ENCODE assay signal across 8 cellular contexts in the genomic region with DNA sequence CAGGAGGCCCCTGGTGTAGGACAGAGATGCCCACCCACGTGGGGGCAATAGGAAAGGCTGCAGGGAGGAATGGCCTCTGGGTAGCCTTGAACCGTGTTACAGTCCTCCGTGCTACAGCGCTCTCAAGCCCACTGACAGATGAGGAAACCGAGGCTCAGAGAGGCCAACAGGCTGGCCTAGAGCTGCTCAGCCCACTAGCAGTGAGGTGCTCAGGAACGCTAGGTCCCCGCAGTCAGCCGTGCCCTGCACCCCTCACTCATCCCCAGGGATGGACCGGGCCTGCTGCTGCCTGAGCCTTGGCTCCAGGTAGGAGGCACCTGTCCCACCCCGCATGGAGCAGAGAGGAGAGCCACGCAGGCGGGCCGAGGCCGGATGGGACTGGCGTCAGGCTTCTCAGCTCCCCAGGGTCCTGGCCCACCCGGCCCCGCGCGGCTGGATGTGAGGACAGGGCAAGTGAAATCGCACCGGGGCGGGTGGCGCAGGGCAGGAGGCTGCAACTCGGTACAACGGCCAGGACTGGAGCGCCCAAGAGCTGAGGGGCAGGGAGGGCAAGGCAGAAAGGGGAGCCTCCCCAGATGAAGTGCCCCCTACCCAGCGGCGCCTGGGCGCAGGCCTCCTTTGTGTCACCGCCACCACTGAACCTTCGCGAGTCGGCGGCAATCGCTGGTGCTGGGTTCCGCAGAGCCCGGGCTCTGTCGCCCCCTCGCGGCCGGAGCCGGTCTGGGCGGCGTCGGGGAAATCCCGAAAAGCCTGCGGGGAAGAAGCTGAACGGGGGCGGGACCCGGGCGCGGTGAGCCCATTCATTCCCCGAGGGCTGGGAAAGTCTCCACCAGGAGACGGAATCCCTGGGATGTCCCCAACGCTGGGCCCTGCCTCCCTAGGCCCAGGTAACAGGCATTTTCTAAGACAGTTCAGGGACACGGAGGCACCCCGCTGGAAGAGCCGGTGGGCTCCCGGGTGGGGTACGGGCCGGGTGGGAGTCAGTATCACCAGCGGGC. TPM values are rescaled to one million over a fixed set of nuclear protein-coding genes. Genes with fewer than 3 reads are reported as not detected.
DNase-seq lines count a peak whose midpoint lies in the region; ATAC-seq, FAIRE-seq and TF ChIP-seq lines count a peak whose summit lies in the region.

No MANE protein-coding gene starts in this region.

- CTCF ChIA-PET in BJ (lab: Yijun Ruan, JAX): interaction anchor here (0.6 to 11.1 kb wide), 23 partner anchors 8 to 463 kb away, joined by 3 to 272 read pairs (median 5); partner anchors contain the start of genes C22orf15, CHCHD10, MIF and MMP11

- H3K4me3 ChIP-seq in BJ (ENCODE audit: low read depth, low read length) (no peak overlapping the region), bronchial epithelial cell (ENCODE audit: low read depth, low read length) (no peak overlapping the region)

- H3K36me3 ChIP-seq in BJ (ENCODE audit: control insufficient read depth, insufficient read depth, low read length): no peaks in the 10 kb centered on the region
- H3K36me3 ChIP-seq in bronchial epithelial cell (ENCODE audit: control insufficient read depth, insufficient read depth, low read length): no peaks in the 10 kb centered on the region

- intact Hi-C loops in left colon (cut with DNase I, micrococcal nuclease): loop anchor here (5.0 to 10.0 kb wide), 2 partner anchors 82 to 85 kb away; partner anchors contain the start of genes CHCHD10 (in 2 of the 2) and C22orf15 (in 1 of the 2)

- POLR2A ChIA-PET in BJ (lab: Charles Lee): interaction anchor here (0.5 kb wide), 1 partner anchor 116 kb away, joined by 5 read pairs; no protein-coding TSS in a partner anchor

- peak; percentile 89 for ATAC-seq in left colon
- no peak for ATAC-seq in HG03520 (IDR thresholded peaks at IDR 0.05; ENCODE audit: unreplicated experiment)

- TF ChIP-seq CTCF in BJ (IDR thresholded peaks at IDR 0.05; ENCODE audit: insufficient read depth, low read depth, low read length): peak; percentile 98
- peak; percentile 99 for TF ChIP-seq CTCF in bronchial epithelial cell (IDR thresholded peaks at IDR 0.05; ENCODE audit: insufficient read depth, low read length, severe bottlenecking)

- no peak for DNase-seq in BJ (ENCODE audit: low read depth)
- DNase-seq in GOT3 (lab: John Stamatoyannopoulos, UW): peak; percentile 61
- peak; percentile 17 for DNase-seq in NCI-H2196 treated with DMSO at 0.1 percent for 48 hours (lab: John Stamatoyannopoulos, UW; ENCODE audit: unreplicated experiment)
- DNase-seq in activated CD4-positive, CD25-positive, alpha-beta regulatory T cell (lab: John Stamatoyannopoulos, UW): peak; percentile 68 to 81 (median 76)
- peak; percentile 38 for DNase-seq in bronchial epithelial cell (ENCODE audit: low read depth)
- peak in 1 of 2 donors; percentile 86 for DNase-seq in left colon
- DNase-seq in stimulated activated CD4-positive, alpha-beta T cell treated with anti-CD3 and anti-CD28 coated beads, Interleukin-4, amount 100 ng/mL, for 1 hour: peak; percentile 89

- no peaks in the 10 kb centered on the region for H3K27me3 ChIP-seq in BJ (ENCODE audit: control insufficient read depth, insufficient read depth, low read length)
- no peaks in the 10 kb centered on the region for H3K27me3 ChIP-seq in bronchial epithelial cell (ENCODE audit: control insufficient read depth, insufficient read depth, low read length)

- no peak for FAIRE-seq in bronchial epithelial cell (lab: Jason Lieb, UNC)

RNA-seq across cellular contexts. Expression of gene SLC2A11, which starts 8.4 kb away (rescaled TPM):
- polyA plus RNA-seq in BJ (2011; rRNA removed): 9.6 and 14.7 TPM in 2 replicates
- polyA minus RNA-seq in BJ (2011; rRNA and poly(A)+ RNA removed): 7.6 and 13.5 TPM in 2 replicates
- total RNA-seq in bronchial epithelial cell: 6.8 and 8.2 TPM in 2 replicates
- 10 to 100 TPM in 1 of 2 donors, 1 to 10 TPM in 1; 9.8 to 13.7 TPM for total RNA-seq in left colon

RNA-seq across cellular contexts. Expression of gene DERL3, which starts 10.5 kb away (rescaled TPM):
- 0.47 and 0.71 TPM in 2 replicates for polyA plus RNA-seq in BJ (2011; rRNA removed)
- 0.15 and 0.43 TPM in 2 replicates for polyA minus RNA-seq in BJ (2011; rRNA and poly(A)+ RNA removed)
- 0.26 TPM in 2 replicates for total RNA-seq in bronchial epithelial cell
- 10 to 100 TPM in 1 of 2 donors, 1 to 10 TPM in 1; 7.7 to 26.6 TPM for total RNA-seq in left colon

RNA-seq across cellular contexts. Expression of gene MIF, which starts 44.9 kb away (rescaled TPM):
- 202 and 246 TPM in 2 replicates for polyA plus RNA-seq in BJ (2011; rRNA removed)
- polyA minus RNA-seq in BJ (2011; rRNA and poly(A)+ RNA removed): 65.6 and 70.0 TPM in 2 replicates
- 252 and 448 TPM in 2 replicates for total RNA-seq in bronchial epithelial cell
- 100 to 1,000 TPM; 215 to 286 TPM for total RNA-seq in left colon
